ENCODE assay signal across 12 cellular contexts in the genomic region with DNA sequence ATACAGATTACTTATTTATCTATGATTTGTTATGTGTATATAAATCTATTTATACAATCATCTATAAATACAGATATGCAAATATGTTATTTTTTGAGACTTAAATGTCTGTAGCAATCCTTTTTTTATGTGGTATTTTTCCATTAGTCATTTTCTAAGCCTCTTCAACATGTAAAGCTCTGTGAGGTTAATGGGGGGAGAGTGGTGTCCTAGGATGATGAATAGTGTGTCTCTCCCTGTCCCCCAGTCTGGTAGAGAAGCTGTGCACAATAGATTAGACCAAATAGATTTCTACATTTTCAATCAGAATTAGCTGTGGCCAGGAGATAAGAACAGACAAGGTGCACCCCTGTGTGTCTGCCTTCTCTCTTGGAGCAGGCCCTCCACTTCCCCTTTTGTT.
"Had no signal": no experiment of that assay in that cellular context is flagged by ENCODE, and none has a peak within 500 bp of the region (broad histone marks: within the 10 kb centered on the region; RNA-seq: fewer than 3 reads in every experiment).

No MANE protein-coding gene starts in this region.

- H3K27me3 ChIP-seq: adrenal gland, tibial nerve, vagina had no signal

- H3K27me3 Mint-ChIP-seq: activated naive CD4-positive, alpha-beta T cell treated with anti-CD3 and anti-CD28 coated beads, Interleukin-2, amount 10 ng/mL, durations not matched to agents 7 days and 5 days; brain had no signal

- H3K9me3 ChIP-seq: adrenal gland, vagina had no signal

- H3K4me3 ChIP-seq: adrenal gland, tibial nerve, vagina had no signal

- H3K4me3 Mint-ChIP-seq: activated naive CD4-positive, alpha-beta T cell treated with anti-CD3 and anti-CD28 coated beads, Interleukin-2, amount 10 ng/mL, durations not matched to agents 7 days and 5 days; brain; neural crest cell had no signal

- H3K27ac ChIP-seq: adrenal gland, vagina had no signal

- H3K27ac Mint-ChIP-seq: activated naive CD4-positive, alpha-beta T cell treated with anti-CD3 and anti-CD28 coated beads, Interleukin-2, amount 10 ng/mL, durations not matched to agents 7 days and 5 days; activated T-helper 2 cell treated with anti-CD3 and anti-CD28 coated beads, Interferon-gamma antibody, Interleukin-2, Interleukin-4, amounts not matched to agents 10 μg/mL and 5 μg/mL and 100 μg/mL, durations not matched to agents 14 hours and 24 hours and 36 hours had no signal

- H3K4me1 Mint-ChIP-seq: activated naive CD4-positive, alpha-beta T cell treated with anti-CD3 and anti-CD28 coated beads, Interleukin-2, amount 10 ng/mL, durations not matched to agents 7 days and 5 days had no signal

- DNase-seq: activated CD4-positive, alpha-beta T cell treated with anti-CD3 and anti-CD28 coated beads for 4 hours; activated naive CD4-positive, alpha-beta T cell treated with anti-CD3 and anti-CD28 coated beads, Interleukin-2, amount 10 ng/mL, durations not matched to agents 7 days and 5 days; activated T-cell treated with anti-CD3 and anti-CD28 coated beads for 4 hours; adrenal gland; dermis blood vessel endothelial cell; posterior cingulate gyrus; small intestine had no signal
